Comparison of ENCODE assay signal across 10 cellular contexts in genomic region chr10:102673235-102673634, GRCh38. TPM values are rescaled to one million over a fixed set of nuclear protein-coding genes. Genes with fewer than 3 reads are reported as not detected.
DNase-seq lines count a peak whose midpoint lies in the region; ATAC-seq, FAIRE-seq and TF ChIP-seq lines count a peak whose summit lies in the region.
"Had no signal": no experiment of that assay in that cellular context is flagged by ENCODE, and none has a peak within 500 bp of the region (broad histone marks: within the 10 kb centered on the region; RNA-seq: fewer than 3 reads in every experiment).

No MANE protein-coding gene starts in this region.

- H3K27ac Mint-ChIP-seq in MCF 10A (ENCODE audit: low read depth, unreplicated experiment) (no peak overlapping the region), neural crest cell (ENCODE audit: unreplicated experiment) (peak overlapping the region; percentile 54)

- no TSS peak for BruUV-seq in MCF 10A (replicated peaks; lab: Mats Ljungman, UMichigan)

- ATAC-seq in HG03439 (IDR thresholded peaks at IDR 0.05; ENCODE audit: unreplicated experiment): no peak
- ATAC-seq in HG03521 (IDR thresholded peaks at IDR 0.05; ENCODE audit: unreplicated experiment): no peak

- H3K36me3 ChIP-seq in breast epithelium (no peaks in the 10 kb centered on the region), transverse colon (no peaks in the 10 kb centered on the region)
- H3K36me3 ChIP-seq in effector memory CD4-positive, alpha-beta T cell (ENCODE audit: control insufficient read depth, insufficient read depth, low read length): no peaks in the 10 kb centered on the region
- H3K36me3 ChIP-seq: BE2C had no signal

- peaks cover 5% of the 10 kb centered on the region for H3K36me3 Mint-ChIP-seq in MCF 10A (ENCODE audit: insufficient read depth, unreplicated experiment)
- H3K36me3 Mint-ChIP-seq in neural crest cell (ENCODE audit: low read depth): no peaks in the 10 kb centered on the region

- intact Hi-C loops in breast epithelium (cut with DNase I; ENCODE audit: low total_unique reads) (no loop called here), MCF 10A (cut with micrococcal nuclease) (no loop called here), transverse colon (cut with DNase I; ENCODE audit: low total_unique reads) (no loop called here)

- CTCF ChIA-PET in MCF 10A (lab: Yijun Ruan, JAX): interaction anchor here (0.6 to 0.8 kb wide), 2 partner anchors 18 to 78 kb away, joined by 3 read pairs; no protein-coding TSS in a partner anchor

- H3K9me3 ChIP-seq in breast epithelium: no peaks in the 10 kb centered on the region
- H3K9me3 ChIP-seq in effector memory CD4-positive, alpha-beta T cell (ENCODE audit: control insufficient read depth, low read length): no peaks in the 10 kb centered on the region
- no peaks in the 10 kb centered on the region for H3K9me3 ChIP-seq in transverse colon
- H3K9me3 ChIP-seq: BE2C had no signal

- H3K27me3 ChIP-seq in breast epithelium: no peaks in the 10 kb centered on the region
- no peaks in the 10 kb centered on the region for H3K27me3 ChIP-seq in effector memory CD4-positive, alpha-beta T cell (replicated peaks; ENCODE audit: control insufficient read depth, insufficient read depth, low read length, poor library complexity, severe bottlenecking)
- no peaks in the 10 kb centered on the region for H3K27me3 ChIP-seq in transverse colon
- H3K27me3 ChIP-seq: BE2C had no signal

- H3K9me3 Mint-ChIP-seq in MCF 10A (ENCODE audit: unreplicated experiment): no peaks in the 10 kb centered on the region
- H3K9me3 Mint-ChIP-seq in neural crest cell: no peaks in the 10 kb centered on the region

- FAIRE-seq in GM12891 (lab: Jason Lieb, UNC): no peak

- no peak for TF ChIP-seq POLR2A in breast epithelium (IDR thresholded peaks at IDR 0.05)
- no peak for TF ChIP-seq POLR2A in transverse colon (IDR thresholded peaks at IDR 0.05)
- TF ChIP-seq POLR2A in GM12891 (IDR thresholded peaks at IDR 0.05; ENCODE audit: low read depth, low read length): no peak

- WGBS in transverse colon (ENCODE audit: low coverage in 1 of 2), 2 donors: 89% methylated on average over 10 of the region's 10 CpGs; no CpG with 5 or more reads in 1 of the 2 donors

- peak overlapping the region; percentile 71 to 85 for H3K27ac ChIP-seq in breast epithelium
- peak overlapping the region; percentile 82 for H3K27ac ChIP-seq in effector memory CD4-positive, alpha-beta T cell (ENCODE audit: insufficient read depth, low read length, poor library complexity, severe bottlenecking)
- peak overlapping the region; percentile 63 to 75 (median 72) for H3K27ac ChIP-seq in transverse colon

- peaks cover 11% of the 10 kb centered on the region for H3K4me1 Mint-ChIP-seq in MCF 10A (ENCODE audit: insufficient read depth, unreplicated experiment)
- H3K4me1 Mint-ChIP-seq in neural crest cell: peaks cover 76% of the 10 kb centered on the region

- H3K4me1 ChIP-seq in breast epithelium (peaks cover 13 to 20% of the 10 kb centered on the region in 2 donors), transverse colon (peaks cover 24 to 61% (median 33%) of the 10 kb centered on the region in 4 donors)
- H3K4me1 ChIP-seq in effector memory CD4-positive, alpha-beta T cell (ENCODE audit: control insufficient read depth, insufficient read depth, low read length, poor library complexity, severe bottlenecking): peaks cover 49% of the 10 kb centered on the region

- POLR2A ChIA-PET in MCF 10A (lab: Yijun Ruan, JAX): interaction anchor here (0.6 to 3.1 kb wide), 7 partner anchors 12 to 41 kb away, joined by 3 to 18 read pairs (median 4); partner anchors contain the start of genes ARL3 and SFXN2

- H3K4me3 Mint-ChIP-seq in MCF 10A (ENCODE audit: unreplicated experiment): no peak overlapping the region
- peak overlapping the region; percentile 84 for H3K4me3 Mint-ChIP-seq in neural crest cell

- TF ChIP-seq CTCF in breast epithelium (IDR thresholded peaks at IDR 0.05) (no peak), MCF 10A (IDR thresholded peaks at IDR 0.05; ENCODE audit: unreplicated experiment) (no peak), neural crest cell (conservative IDR thresholded peaks at IDR 0.05) (no peak), transverse colon (IDR thresholded peaks at IDR 0.05) (no peak)

- in situ Hi-C loops in transverse colon (cut with MboI; ENCODE audit: low pct_ligation_motif_present in 1 of 4, low pct_unique_long_range_greater_than_20kb in 1 of 4, low sequenced_read_pairs in 3 of 4): no loop called here

- no peak for TF ChIP-seq EP300 in transverse colon (IDR thresholded peaks at IDR 0.05; ENCODE audit: low read depth)

- H3K4me3 ChIP-seq in breast epithelium: no peak overlapping the region
- no peak overlapping the region for H3K4me3 ChIP-seq in effector memory CD4-positive, alpha-beta T cell (ENCODE audit: insufficient read depth, low read depth, low read length, poor library complexity, severe bottlenecking)
- no peak overlapping the region for H3K4me3 ChIP-seq in transverse colon

- H3K27me3 Mint-ChIP-seq in MCF 10A (ENCODE audit: insufficient read depth, unreplicated experiment): no peaks in the 10 kb centered on the region
- no peaks in the 10 kb centered on the region for H3K27me3 Mint-ChIP-seq in neural crest cell (ENCODE audit: low read depth)
- H3K27me3 Mint-ChIP-seq: activated CD4-positive, alpha-beta T cell treated with anti-CD3 and anti-CD28 coated beads for 36 hours had no signal

- DNase-seq in breast epithelium (ENCODE audit: low spot score in 2 of 2): no peak
- no peak for DNase-seq in MCF 10A (ENCODE audit: unreplicated experiment)
- no peak for DNase-seq in effector memory CD4-positive, alpha-beta T cell
- DNase-seq in neural crest cell (ENCODE audit: low read depth, low spot score): no peak
- DNase-seq in transverse colon: no peak
- no peak for DNase-seq in GM12891 (ENCODE audit: insufficient read length, low spot score)
- DNase-seq: activated CD4-positive, alpha-beta T cell treated with anti-CD3 and anti-CD28 coated beads for 36 hours had no signal

TF ChIP-seq in GM12891, 5 proteins besides CTCF, POLR2A, EP300 and RAD21:
- TF ChIP-seq PAX5 (IDR thresholded peaks at IDR 0.05; ENCODE audit: insufficient read depth, low read length, severe bottlenecking) (no peak), TAF1 (IDR thresholded peaks at IDR 0.05; ENCODE audit: low read depth, low read length) (no peak), SPI1 (IDR thresholded peaks at IDR 0.05; ENCODE audit: low read depth, low read length) (no peak), POLR2AphosphoS5 (IDR thresholded peaks at IDR 0.05; ENCODE audit: low read depth, low read length) (no peak)

RNA-seq across cellular contexts. Expression of gene TRIM8, which starts 29.0 kb away (rescaled TPM):
- total RNA-seq in breast epithelium: 100 to 1,000 TPM in 1 of 3 donors, 10 to 100 TPM in 2; 74.6 to 128 (median 88.8) TPM
- total RNA-seq in MCF 10A (2022): 73.5 and 78.1 TPM in 2 replicates
- 76.9 and 82.8 TPM in 2 replicates for total RNA-seq in neural crest cell
- 100 to 1,000 TPM in 1 of 4 donors, 10 to 100 TPM in 3; 59.1 to 108 (median 66.8) TPM for total RNA-seq in transverse colon
- 33.9 TPM for polyA plus RNA-seq in GM12891 (2012; ENCODE audit: low read depth, missing spikeins)

RNA-seq across cellular contexts. Expression of gene ARL3, which starts 41.0 kb away (rescaled TPM):
- total RNA-seq in breast epithelium (1 to 10 TPM; 5.1 to 7.3 (median 5.9) TPM), MCF 10A (2022) (6.8 and 7.0 TPM in 2 replicates), neural crest cell (32.5 and 34.6 TPM in 2 replicates), transverse colon (1 to 10 TPM; 2.2 to 3.4 (median 2.8) TPM)
- 9.7 TPM for polyA plus RNA-seq in GM12891 (2012; ENCODE audit: low read depth, missing spikeins)

RNA-seq across cellular contexts. Expression of gene SFXN2, which starts 41.2 kb away (rescaled TPM):
- total RNA-seq in breast epithelium: 10 to 100 TPM in 1 of 3 donors, 1 to 10 TPM in 2; 3.8 to 10.4 (median 4.9) TPM
- 7.2 and 12.9 TPM in 2 replicates for total RNA-seq in MCF 10A (2022)
- 36.6 and 38.2 TPM in 2 replicates for total RNA-seq in neural crest cell
- total RNA-seq in transverse colon: 10 to 100 TPM in 2 of 4 donors, 1 to 10 TPM in 2; 2.1 to 64.9 (median 7.3) TPM
- 15.4 TPM for polyA plus RNA-seq in GM12891 (2012; ENCODE audit: low read depth, missing spikeins)
